1 cellular context compared by ENCODE assay signal in the genomic region with DNA sequence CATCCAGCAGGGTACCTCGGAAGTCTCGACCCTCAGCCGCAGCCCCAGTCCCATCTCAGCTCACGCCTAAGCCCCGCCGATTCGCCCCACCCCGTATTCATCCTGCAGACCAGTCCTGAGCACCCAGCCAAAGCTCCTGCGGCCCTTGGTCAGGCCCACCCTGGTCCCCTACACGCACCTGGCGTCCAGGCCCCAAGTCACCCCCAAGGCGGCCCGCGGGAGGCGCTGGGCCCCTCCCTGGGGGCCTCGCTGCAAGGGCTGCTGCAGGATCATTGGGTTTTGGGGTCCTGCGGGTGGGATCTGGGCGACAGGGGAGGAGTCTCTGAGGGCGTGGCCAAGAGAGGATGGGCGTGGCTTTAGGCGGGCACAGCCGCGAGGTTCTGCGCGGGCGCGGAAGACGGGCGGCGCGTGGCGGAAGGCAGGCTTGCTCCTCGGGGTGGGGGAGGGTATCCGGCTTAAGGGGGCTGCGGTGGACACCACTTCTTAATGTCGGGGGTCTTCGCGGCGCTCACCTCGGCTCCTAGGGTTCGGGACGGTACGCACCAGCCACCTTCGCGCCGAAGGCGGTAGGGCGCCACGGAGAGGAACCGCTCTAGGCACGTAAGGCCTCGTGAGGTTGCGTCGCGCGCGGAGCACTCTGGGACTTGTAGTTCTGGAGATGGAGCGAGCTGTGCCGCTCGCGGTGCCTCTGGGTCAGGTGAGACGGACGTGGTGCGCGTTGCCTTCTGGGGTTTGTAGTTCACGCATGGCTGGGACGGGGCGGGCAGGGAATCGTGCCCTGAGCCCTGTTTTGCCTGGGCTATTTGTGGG.
TF ChIP-seq lines count a peak whose summit lies in the region.

Gene HCFC1R1, minus strand, starts transcription at position 274 of the 810 bp plus-strand sequence. Its CDS starts 1 bp downstream, at position 273.
Gene THOC6, plus strand, starts transcription at position 367 of the 810 bp plus-strand sequence. Its CDS starts 292 bp downstream, at position 659.

TF ChIP-seq in H1, 55 proteins besides CTCF, POLR2A, EP300 and RAD21 (continued from another document):
- TF ChIP-seq, protein P1, sequence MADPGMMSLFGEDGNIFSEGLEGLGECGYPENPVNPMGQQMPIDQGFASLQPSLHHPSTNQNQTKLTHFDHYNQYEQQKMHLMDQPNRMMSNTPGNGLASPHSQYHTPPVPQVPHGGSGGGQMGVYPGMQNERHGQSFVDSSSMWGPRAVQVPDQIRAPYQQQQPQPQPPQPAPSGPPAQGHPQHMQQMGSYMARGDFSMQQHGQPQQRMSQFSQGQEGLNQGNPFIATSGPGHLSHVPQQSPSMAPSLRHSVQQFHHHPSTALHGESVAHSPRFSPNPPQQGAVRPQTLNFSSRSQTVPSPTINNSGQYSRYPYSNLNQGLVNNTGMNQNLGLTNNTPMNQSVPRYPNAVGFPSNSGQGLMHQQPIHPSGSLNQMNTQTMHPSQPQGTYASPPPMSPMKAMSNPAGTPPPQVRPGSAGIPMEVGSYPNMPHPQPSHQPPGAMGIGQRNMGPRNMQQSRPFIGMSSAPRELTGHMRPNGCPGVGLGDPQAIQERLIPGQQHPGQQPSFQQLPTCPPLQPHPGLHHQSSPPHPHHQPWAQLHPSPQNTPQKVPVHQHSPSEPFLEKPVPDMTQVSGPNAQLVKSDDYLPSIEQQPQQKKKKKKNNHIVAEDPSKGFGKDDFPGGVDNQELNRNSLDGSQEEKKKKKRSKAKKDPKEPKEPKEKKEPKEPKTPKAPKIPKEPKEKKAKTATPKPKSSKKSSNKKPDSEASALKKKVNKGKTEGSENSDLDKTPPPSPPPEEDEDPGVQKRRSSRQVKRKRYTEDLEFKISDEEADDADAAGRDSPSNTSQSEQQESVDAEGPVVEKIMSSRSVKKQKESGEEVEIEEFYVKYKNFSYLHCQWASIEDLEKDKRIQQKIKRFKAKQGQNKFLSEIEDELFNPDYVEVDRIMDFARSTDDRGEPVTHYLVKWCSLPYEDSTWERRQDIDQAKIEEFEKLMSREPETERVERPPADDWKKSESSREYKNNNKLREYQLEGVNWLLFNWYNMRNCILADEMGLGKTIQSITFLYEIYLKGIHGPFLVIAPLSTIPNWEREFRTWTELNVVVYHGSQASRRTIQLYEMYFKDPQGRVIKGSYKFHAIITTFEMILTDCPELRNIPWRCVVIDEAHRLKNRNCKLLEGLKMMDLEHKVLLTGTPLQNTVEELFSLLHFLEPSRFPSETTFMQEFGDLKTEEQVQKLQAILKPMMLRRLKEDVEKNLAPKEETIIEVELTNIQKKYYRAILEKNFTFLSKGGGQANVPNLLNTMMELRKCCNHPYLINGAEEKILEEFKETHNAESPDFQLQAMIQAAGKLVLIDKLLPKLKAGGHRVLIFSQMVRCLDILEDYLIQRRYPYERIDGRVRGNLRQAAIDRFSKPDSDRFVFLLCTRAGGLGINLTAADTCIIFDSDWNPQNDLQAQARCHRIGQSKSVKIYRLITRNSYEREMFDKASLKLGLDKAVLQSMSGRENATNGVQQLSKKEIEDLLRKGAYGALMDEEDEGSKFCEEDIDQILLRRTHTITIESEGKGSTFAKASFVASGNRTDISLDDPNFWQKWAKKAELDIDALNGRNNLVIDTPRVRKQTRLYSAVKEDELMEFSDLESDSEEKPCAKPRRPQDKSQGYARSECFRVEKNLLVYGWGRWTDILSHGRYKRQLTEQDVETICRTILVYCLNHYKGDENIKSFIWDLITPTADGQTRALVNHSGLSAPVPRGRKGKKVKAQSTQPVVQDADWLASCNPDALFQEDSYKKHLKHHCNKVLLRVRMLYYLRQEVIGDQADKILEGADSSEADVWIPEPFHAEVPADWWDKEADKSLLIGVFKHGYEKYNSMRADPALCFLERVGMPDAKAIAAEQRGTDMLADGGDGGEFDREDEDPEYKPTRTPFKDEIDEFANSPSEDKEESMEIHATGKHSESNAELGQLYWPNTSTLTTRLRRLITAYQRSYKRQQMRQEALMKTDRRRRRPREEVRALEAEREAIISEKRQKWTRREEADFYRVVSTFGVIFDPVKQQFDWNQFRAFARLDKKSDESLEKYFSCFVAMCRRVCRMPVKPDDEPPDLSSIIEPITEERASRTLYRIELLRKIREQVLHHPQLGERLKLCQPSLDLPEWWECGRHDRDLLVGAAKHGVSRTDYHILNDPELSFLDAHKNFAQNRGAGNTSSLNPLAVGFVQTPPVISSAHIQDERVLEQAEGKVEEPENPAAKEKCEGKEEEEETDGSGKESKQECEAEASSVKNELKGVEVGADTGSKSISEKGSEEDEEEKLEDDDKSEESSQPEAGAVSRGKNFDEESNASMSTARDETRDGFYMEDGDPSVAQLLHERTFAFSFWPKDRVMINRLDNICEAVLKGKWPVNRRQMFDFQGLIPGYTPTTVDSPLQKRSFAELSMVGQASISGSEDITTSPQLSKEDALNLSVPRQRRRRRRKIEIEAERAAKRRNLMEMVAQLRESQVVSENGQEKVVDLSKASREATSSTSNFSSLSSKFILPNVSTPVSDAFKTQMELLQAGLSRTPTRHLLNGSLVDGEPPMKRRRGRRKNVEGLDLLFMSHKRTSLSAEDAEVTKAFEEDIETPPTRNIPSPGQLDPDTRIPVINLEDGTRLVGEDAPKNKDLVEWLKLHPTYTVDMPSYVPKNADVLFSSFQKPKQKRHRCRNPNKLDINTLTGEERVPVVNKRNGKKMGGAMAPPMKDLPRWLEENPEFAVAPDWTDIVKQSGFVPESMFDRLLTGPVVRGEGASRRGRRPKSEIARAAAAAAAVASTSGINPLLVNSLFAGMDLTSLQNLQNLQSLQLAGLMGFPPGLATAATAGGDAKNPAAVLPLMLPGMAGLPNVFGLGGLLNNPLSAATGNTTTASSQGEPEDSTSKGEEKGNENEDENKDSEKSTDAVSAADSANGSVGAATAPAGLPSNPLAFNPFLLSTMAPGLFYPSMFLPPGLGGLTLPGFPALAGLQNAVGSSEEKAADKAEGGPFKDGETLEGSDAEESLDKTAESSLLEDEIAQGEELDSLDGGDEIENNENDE (IDR thresholded peaks at IDR 0.05; ENCODE audit: insufficient replicate concordance, low read length), result no peak
- TF ChIP-seq FOSL1 (IDR thresholded peaks at IDR 0.05; ENCODE audit: insufficient read depth, low read depth, low read length) (no peak), SUZ12 (IDR thresholded peaks at IDR 0.05; ENCODE audit: low read length) (no peak)
